In the genomic region with DNA sequence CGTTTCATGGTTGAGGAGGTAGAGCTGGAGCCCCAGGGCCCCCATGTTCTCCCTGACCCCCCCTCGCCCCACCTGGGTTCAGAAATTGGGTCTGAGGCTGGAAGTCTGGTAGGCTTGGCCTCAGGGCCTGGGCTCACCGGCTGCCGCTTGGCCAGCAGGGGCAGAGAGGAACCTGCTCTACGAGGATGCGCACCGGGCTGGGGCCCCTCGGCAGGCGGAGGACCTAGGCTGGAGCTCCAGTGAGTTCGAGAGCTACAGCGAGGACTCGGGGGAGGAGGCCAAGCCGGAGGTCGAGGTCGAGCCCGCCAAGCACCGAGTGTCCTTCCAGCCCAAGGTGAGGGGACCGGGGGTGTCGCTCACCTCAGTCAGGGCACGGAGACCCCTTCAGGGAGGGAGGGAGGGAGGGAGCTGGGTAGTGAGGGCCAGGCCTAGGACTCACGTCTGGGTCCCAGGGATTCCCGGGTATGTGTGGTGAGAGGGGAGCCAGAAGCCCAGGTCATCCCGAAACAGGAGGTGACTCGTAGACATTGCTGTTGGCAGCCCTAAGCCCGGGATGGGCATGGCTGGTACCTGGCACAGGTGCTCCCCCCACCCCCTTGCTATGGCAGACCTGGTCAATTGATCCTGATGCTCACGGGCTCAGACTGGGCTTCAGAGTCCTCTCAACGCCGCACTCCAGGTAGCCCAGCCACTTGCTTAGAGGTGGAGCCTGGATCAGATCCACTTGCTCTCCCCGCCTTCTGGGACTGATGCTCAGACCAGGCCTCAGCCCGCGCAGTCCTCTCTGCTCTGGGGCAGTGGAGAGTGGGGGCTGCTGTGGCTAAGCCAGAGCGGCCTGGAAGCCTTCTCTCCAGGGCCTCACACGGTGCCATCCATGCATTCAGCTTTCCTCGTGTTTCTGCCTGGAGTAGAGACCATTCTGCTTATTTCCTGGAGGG, we compare ENCODE assay signal across 17 cellular contexts.
A peak's percentile ranks its signal among the peaks of the same experiment; 100 is the strongest.
DNase-seq lines count a peak whose midpoint lies in the region; ATAC-seq and TF ChIP-seq lines count a peak whose summit lies in the region.
"Had no signal": no experiment of that assay in that cellular context is flagged by ENCODE, and none has a peak within 500 bp of the region (broad histone marks: within the 10 kb centered on the region; RNA-seq: fewer than 3 reads in every experiment).

No MANE protein-coding gene starts in this region.

- H3K36me3 ChIP-seq in IMR-90 (ENCODE audit: control insufficient read depth, insufficient read depth, low read length) (peaks cover 4% of the 10 kb centered on the region; the same call in 1 of the 2 replicates), liver (ENCODE audit: control insufficient read depth in 4 of 4, insufficient read depth in 3 of 4, low read depth in 1 of 4, low read length in 3 of 4) (peaks cover 12 to 80% (median 54%) of the 10 kb centered on the region in 4 donors), thoracic aorta (peaks cover 74% of the 10 kb centered on the region)
- H3K36me3 ChIP-seq: BE2C had no signal

- no peak overlapping the region for H3K23ac ChIP-seq in IMR-90 (ENCODE audit: low read depth, low read length)

- H3K4me3 ChIP-seq in IMR-90 (ENCODE audit: insufficient read depth, low read depth, low read length) (no peak overlapping the region), liver (ENCODE audit: low read depth in 1 of 3, low read length in 3 of 3) (no peak overlapping the region), thoracic aorta (no peak overlapping the region)
- H3K4me3 ChIP-seq: A549 had no signal

- no peaks in the 10 kb centered on the region for H3K27me3 Mint-ChIP-seq in chondrocyte (ENCODE audit: low read depth)

- POLR2A ChIA-PET in IMR-90 (lab: Charles Lee; ENCODE audit: unreplicated experiment): no interaction called here

- H3K14ac ChIP-seq in IMR-90 (replicated peaks; ENCODE audit: low read depth, low read length): no peak overlapping the region

- no peak overlapping the region for H2BK20ac ChIP-seq in IMR-90 (ENCODE audit: low read depth, low read length)

- H3K56ac ChIP-seq in IMR-90 (ENCODE audit: extremely low read depth, insufficient read depth, low read length): no peak overlapping the region

- H3K18ac ChIP-seq in IMR-90 (ENCODE audit: low read depth, low read length): no peak overlapping the region

- peak overlapping the region; percentile 58 for H2AK9ac ChIP-seq in IMR-90 (replicated peaks; ENCODE audit: low read depth, low read length, poor library complexity)

- intact Hi-C loops in IMR-90 (cut with micrococcal nuclease): loop anchor here (2.0 to 5.0 kb wide), 4 partner anchors 66 to 187 kb away; partner anchors contain the start of gene RCC2

- no peak overlapping the region for H2AK5ac ChIP-seq in IMR-90 (ENCODE audit: low read depth, low read length)

- H3K9ac ChIP-seq in IMR-90 (ENCODE audit: low read depth, low read length): no peak overlapping the region
- no peak overlapping the region for H3K9ac ChIP-seq in liver (ENCODE audit: low read depth in 1 of 2, low read length in 2 of 2)

- H3K4ac ChIP-seq in IMR-90 (ENCODE audit: low read depth, low read length): no peak overlapping the region

- H4K5ac ChIP-seq in IMR-90 (ENCODE audit: low read depth, low read length): no peak overlapping the region

- TF ChIP-seq CTCF in IMR-90 (conservative IDR thresholded peaks at IDR 0.05; ENCODE audit: low read depth, low read length) (no peak), chondrocyte (IDR thresholded peaks at IDR 0.05) (no peak), liver (IDR thresholded peaks at IDR 0.05; ENCODE audit: low read depth, low read length, missing input control) (peak; percentile 0), thoracic aorta (IDR thresholded peaks at IDR 0.05) (no peak)

- no peak overlapping the region for H3K4me3 Mint-ChIP-seq in chondrocyte (ENCODE audit: unreplicated experiment)
- H3K4me3 Mint-ChIP-seq: CD14-positive monocyte; CD8-positive, alpha-beta T cell; HFFc6 had no signal

- H3K4me2 ChIP-seq in IMR-90 (ENCODE audit: low read depth, low read length): no peak overlapping the region
- H3K4me2 ChIP-seq: A549 had no signal

- H3K79me1 ChIP-seq in IMR-90 (ENCODE audit: low read depth in 1 of 2, low read length in 2 of 2): no peaks in the 10 kb centered on the region

- no peak overlapping the region for H3K27ac ChIP-seq in IMR-90 (ENCODE audit: insufficient read depth, low read length)
- H3K27ac ChIP-seq in liver (ENCODE audit: low read depth in 1 of 2, low read length in 2 of 2): no peak overlapping the region
- H3K27ac ChIP-seq in thoracic aorta: peak overlapping the region; percentile 77 to 78
- H3K27ac ChIP-seq: A549 had no signal

- no peaks in the 10 kb centered on the region for H3K9me3 Mint-ChIP-seq in chondrocyte (ENCODE audit: low read depth)
- H3K9me3 Mint-ChIP-seq: CD14-positive monocyte; CD8-positive, alpha-beta T cell; HFFc6 had no signal

- TF ChIP-seq RAD21 in IMR-90 (IDR thresholded peaks at IDR 0.05; ENCODE audit: low read length) (no peak), liver (IDR thresholded peaks at IDR 0.05) (no peak)

- H3K36me3 Mint-ChIP-seq in chondrocyte (ENCODE audit: low read depth): peaks cover 11% of the 10 kb centered on the region
- H3K36me3 Mint-ChIP-seq: CD8-positive, alpha-beta T cell had no signal

- H3K27ac Mint-ChIP-seq in chondrocyte (ENCODE audit: unreplicated experiment): no peak overlapping the region
- H3K27ac Mint-ChIP-seq: CD8-positive, alpha-beta T cell; HFFc6 had no signal

- ATAC-seq in IMR-90 (ENCODE audit: low read depth) (no peak), thoracic aorta (ENCODE audit: insufficient number of reproducible peaks, low FRiP score, low read depth) (no peak), esophagus mucosa (no peak)
- ATAC-seq: CD8-positive, alpha-beta T cell had no signal

- no peaks in the 10 kb centered on the region for H3K9me1 ChIP-seq in IMR-90 (ENCODE audit: insufficient read depth, low read length)

- no TSS peak for BruUV-seq in IMR-90 (replicated peaks; lab: Mats Ljungman, UMichigan)

- no peaks in the 10 kb centered on the region for H3K27me3 ChIP-seq in IMR-90 (ENCODE audit: control insufficient read depth, insufficient read depth, low read length)
- no peaks in the 10 kb centered on the region for H3K27me3 ChIP-seq in liver (ENCODE audit: control insufficient read depth in 4 of 4, insufficient read depth in 4 of 4, low read length in 3 of 4)
- no peaks in the 10 kb centered on the region for H3K27me3 ChIP-seq in thoracic aorta (replicated peaks; ENCODE audit: insufficient read depth)
- H3K27me3 ChIP-seq: BE2C had no signal

- H3K4me1 ChIP-seq in IMR-90 (ENCODE audit: control insufficient read depth, insufficient read depth, low read length) (peaks cover 6% of the 10 kb centered on the region), liver (ENCODE audit: control insufficient read depth in 4 of 4, insufficient read depth in 4 of 4, low read length in 3 of 4) (peaks cover 0 to 22% (median 14%) of the 10 kb centered on the region in 4 donors), thoracic aorta (ENCODE audit: control insufficient read depth in 1 of 2, low read depth in 2 of 2) (peaks cover 12 to 52% of the 10 kb centered on the region in 2 donors)
- H3K4me1 ChIP-seq: A549, Caco-2 had no signal

- H2BK120ac ChIP-seq in IMR-90 (ENCODE audit: low read depth, low read length): no peak overlapping the region

- in situ Hi-C loops in IMR-90 (cut with MboI; ENCODE audit: low sequenced_read_pairs): loop anchor here (5.0 kb wide), 1 partner anchor 106 kb away; no protein-coding TSS in a partner anchor

- H3K9me3 ChIP-seq in IMR-90 (ENCODE audit: control insufficient read depth, insufficient read depth, low read length): no peaks in the 10 kb centered on the region
- H3K9me3 ChIP-seq in liver (ENCODE audit: control insufficient read depth in 4 of 4, low read length in 3 of 4): no peaks in the 10 kb centered on the region
- H3K9me3 ChIP-seq in thoracic aorta: no peaks in the 10 kb centered on the region
- H3K9me3 ChIP-seq: A549, BE2C, Caco-2 had no signal

- CTCF ChIA-PET in IMR-90 (lab: Yijun Ruan, JAX): interaction anchor here (1.2 to 4.0 kb wide), 10 partner anchors 11 to 117 kb away, joined by 3 to 53 read pairs (median 6); no protein-coding TSS in a partner anchor

- TF ChIP-seq POLR2A in IMR-90 (IDR thresholded peaks at IDR 0.05; ENCODE audit: low read depth, low read length): no peak

- H2BK15ac ChIP-seq in IMR-90 (ENCODE audit: low read depth, low read length): no peak overlapping the region

- WGBS in IMR-90 (ENCODE audit: extremely low coverage in 2 of 2, insufficient read length in 1 of 2), 2 experiments: 93% methylated on average over 5 of the region's 34 CpGs; no CpG with 5 or more reads in 1 of the 2 experiments
- WGBS in liver: 86% methylated on average over 34 of the region's 34 CpGs

- dilution Hi-C loops in IMR-90 (cut with HindIII; ENCODE audit: low sequenced_read_pairs, unreplicated experiment): no loop called here

- no peak overlapping the region for H4K8ac ChIP-seq in IMR-90 (ENCODE audit: low read depth in 2 of 2, low read length in 2 of 2)

- peaks cover 32% of the 10 kb centered on the region for H3K4me1 Mint-ChIP-seq in chondrocyte (ENCODE audit: low read depth)

- H4K91ac ChIP-seq in IMR-90 (ENCODE audit: insufficient read depth, low read depth, low read length): no peak overlapping the region

- DNase-seq in IMR-90 (no peak), chondrocyte (ENCODE audit: low spot score) (peak; percentile 76), thoracic aorta (ENCODE audit: low spot score) (no peak), foreskin melanocyte (no peak), UCSD-AML1 (lab: John Stamatoyannopoulos, UW; ENCODE audit: unreplicated experiment) (no peak), SK-N-DZ (ENCODE audit: low spot score) (no peak)
- DNase-seq: BE2C; Caco-2; CD8-positive, alpha-beta T cell; DND-41; GF-D8; HCEC 1CT; HFFc6 had no signal

- H2AFZ ChIP-seq in IMR-90 (replicated peaks; ENCODE audit: low read length, poor library complexity): no peak overlapping the region

- no peak overlapping the region for H2BK5ac ChIP-seq in IMR-90 (ENCODE audit: low read depth, low read length, poor library complexity, severe bottlenecking)

- no peaks in the 10 kb centered on the region; the same call in 1 of the 2 replicates for H4K20me1 ChIP-seq in IMR-90 (ENCODE audit: insufficient read depth, low read length)

TF ChIP-seq in IMR-90, 13 proteins besides CTCF, POLR2A, EP300 and RAD21 (continues in another document):
- TF ChIP-seq RCOR1 (IDR thresholded peaks at IDR 0.05; ENCODE audit: insufficient replicate concordance, low read length): no peak
- no peak for TF ChIP-seq RFX5 (IDR thresholded peaks at IDR 0.05; ENCODE audit: low read depth, low read length)

TF ChIP-seq in liver, 16 proteins besides CTCF, POLR2A, EP300 and RAD21:
- no peak for TF ChIP-seq FOXA2 (IDR thresholded peaks at IDR 0.05)
- TF ChIP-seq, protein P1, sequence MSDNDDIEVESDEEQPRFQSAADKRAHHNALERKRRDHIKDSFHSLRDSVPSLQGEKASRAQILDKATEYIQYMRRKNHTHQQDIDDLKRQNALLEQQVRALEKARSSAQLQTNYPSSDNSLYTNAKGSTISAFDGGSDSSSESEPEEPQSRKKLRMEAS (IDR thresholded peaks at IDR 0.05): no peak
- no peak for TF ChIP-seq GABPA (IDR thresholded peaks at IDR 0.05 in 1 of 2, conservative IDR thresholded peaks at IDR 0.05 in 1 of 2)
- TF ChIP-seq NR2F2 (IDR thresholded peaks at IDR 0.05): no peak
- TF ChIP-seq HNF4G (IDR thresholded peaks at IDR 0.05): no peak
TF ChIP-seq in liver: peak in this region for 0.

Comparison
In these comparisons a context has a peak if more than half of its experiments do, and no peak if none do; other contexts are left out.
1. H3K27ac ChIP-seq: peak in thoracic aorta (2 of 2); none in IMR-90 (single experiment) and liver (0 of 2).